Comparison of ENCODE assay signal across 7 cellular contexts in the genomic region with DNA sequence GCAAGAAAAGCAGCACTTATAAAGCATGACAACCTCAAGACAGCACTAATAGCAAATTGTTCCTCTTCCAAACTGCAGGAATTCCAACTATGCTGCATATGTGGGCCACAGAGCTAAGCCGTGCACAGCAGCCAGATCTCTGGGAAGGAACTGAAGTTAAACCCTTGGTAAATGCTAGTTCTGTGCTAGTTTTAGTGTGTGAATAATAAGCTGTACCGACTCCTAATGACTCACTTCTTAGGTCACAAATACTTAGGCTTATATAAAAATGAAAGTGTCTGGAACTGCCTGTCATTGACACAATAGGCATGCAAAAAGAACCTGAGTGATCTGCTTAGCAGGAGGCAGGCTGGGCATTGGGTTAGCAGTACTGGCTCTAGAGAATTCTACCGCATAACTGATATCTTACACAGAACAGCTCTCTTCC. TPM values are rescaled to one million over a fixed set of nuclear protein-coding genes. Genes with fewer than 3 reads are reported as not detected.
DNase-seq lines count a peak whose midpoint lies in the region; ATAC-seq and TF ChIP-seq lines count a peak whose summit lies in the region.

No MANE protein-coding gene starts in this region.

- WGBS in suprapubic skin: 23% methylated on average over 3 of the region's 3 CpGs

- no peak for TF ChIP-seq CTCF in suprapubic skin (IDR thresholded peaks at IDR 0.05)

- no peak for TF ChIP-seq POLR2A in suprapubic skin (IDR thresholded peaks at IDR 0.05)

- H3K36me3 ChIP-seq in HUES6 (ENCODE audit: control insufficient read depth, insufficient read depth, low read length) (no peaks in the 10 kb centered on the region), suprapubic skin (no peaks in the 10 kb centered on the region)

- H3K27ac ChIP-seq in HUES6 (ENCODE audit: low read depth, low read length) (no peak overlapping the region; the same call in 1 of the 2 replicates), caudate nucleus (ENCODE audit: low read depth, low read length) (peak overlapping the region; percentile 55), suprapubic skin (peak overlapping the region; percentile 27)

- DNase-seq in caudate nucleus (lab: John Stamatoyannopoulos, UW) (peak in 17 of 61 donors; percentile 2 to 73 (median 16)), left lobe of liver (ENCODE audit: low spot score) (no peak), suprapubic skin (ENCODE audit: low spot score in 2 of 2) (no peak), HPDE6-E6E7 (ENCODE audit: extremely low spot score) (no peak)

- H3K9me3 ChIP-seq in HUES6 (ENCODE audit: control insufficient read depth, insufficient read depth, low read depth, low read length): no peaks in the 10 kb centered on the region
- no peaks in the 10 kb centered on the region for H3K9me3 ChIP-seq in suprapubic skin

- H3K27me3 ChIP-seq in HUES6 (ENCODE audit: control insufficient read depth, insufficient read depth, low read length) (no peaks in the 10 kb centered on the region), suprapubic skin (no peaks in the 10 kb centered on the region)

- H3K4me1 ChIP-seq in HUES6 (ENCODE audit: control insufficient read depth, insufficient read depth, low read length) (peaks cover 20% of the 10 kb centered on the region), suprapubic skin (peaks cover 21% of the 10 kb centered on the region)

- H3K9ac ChIP-seq in HUES6 (ENCODE audit: low read length): peak overlapping the region; percentile 21

- ATAC-seq in left lobe of liver (peak; percentile 34), GM18867 (IDR thresholded peaks at IDR 0.05; ENCODE audit: unreplicated experiment) (no peak), GM19035 (IDR thresholded peaks at IDR 0.05; ENCODE audit: unreplicated experiment) (no peak)

- TF ChIP-seq EP300 in suprapubic skin (IDR thresholded peaks at IDR 0.05): no peak

- H3K4me3 ChIP-seq in HUES6 (ENCODE audit: low read depth, low read length): no peak overlapping the region
- H3K4me3 ChIP-seq in suprapubic skin: no peak overlapping the region

RNA-seq across cellular contexts. Expression of gene GTF3A, which starts 21.2 kb away (rescaled TPM):
- 64.5 TPM for total RNA-seq in left lobe of liver
- 10 to 100 TPM; 82.5 to 93.1 (median 89.2) TPM for total RNA-seq in suprapubic skin

RNA-seq across cellular contexts. Expression of gene MTIF3, which starts 47.1 kb away (rescaled TPM):
- 24.0 TPM for total RNA-seq in left lobe of liver
- 10 to 100 TPM; 42.1 to 66.9 (median 48.0) TPM for total RNA-seq in suprapubic skin
